In the genomic region with DNA sequence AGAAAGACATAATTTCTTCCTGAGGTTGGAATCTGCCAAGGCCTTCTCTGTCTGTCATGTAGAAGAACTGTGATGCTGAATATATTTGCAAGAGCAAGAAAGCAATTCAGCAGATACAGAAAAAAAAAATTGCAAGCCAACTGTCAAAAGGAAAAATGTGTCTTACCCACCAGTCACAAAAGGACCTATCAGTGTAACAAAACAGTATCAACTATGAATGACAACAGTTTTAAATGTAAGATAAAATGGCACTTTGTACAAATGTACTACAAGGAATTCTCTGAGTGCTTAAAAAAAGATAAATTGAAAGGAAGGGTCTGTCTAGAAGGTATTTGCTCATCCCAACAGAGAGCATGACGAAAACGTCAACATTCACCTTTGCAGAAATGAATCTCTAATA, we compare ENCODE assay signal across 7 cellular contexts.
"Had no signal": no experiment of that assay in that cellular context is flagged by ENCODE, and none has a peak within 500 bp of the region (broad histone marks: within the 10 kb centered on the region; RNA-seq: fewer than 3 reads in every experiment).

No MANE protein-coding gene starts in this region.

- H3K4me3 ChIP-seq: K562 had no signal

- H3K36me3 Mint-ChIP-seq: IgD-negative memory B cell had no signal

- DNase-seq: IMR-90, KBM-7, KG1 had no signal

- H3K4me1 Mint-ChIP-seq: IgD-negative memory B cell had no signal

- H3K9ac ChIP-seq: KMS-11 had no signal

- H3K27ac Mint-ChIP-seq: IgD-negative memory B cell had no signal

- H3K27me3 Mint-ChIP-seq: IgD-negative memory B cell had no signal

- H3K4me2 ChIP-seq: KMS-11 had no signal

- H3K27ac ChIP-seq: HL-60, KMS-11 had no signal

- H3K4me3 Mint-ChIP-seq: IgD-negative memory B cell had no signal
